In genomic region chr19:43934985-43935708, GRCh38 we compare ENCODE assay signal across 1 cellular context.
TF ChIP-seq lines count a peak whose summit lies in the region.

Gene ZNF45 (minus strand): TSS chr19:43935282. CDS start chr19:43922185, 13,097 bp downstream.

TF ChIP-seq in K562, 482 proteins besides CTCF, POLR2A, EP300 and RAD21 (continued from another document and continues in another):
- TF ChIP-seq REST (CRISPR knock-in tag; IDR thresholded peaks at IDR 0.05; ENCODE audit: low read depth) (no peak), NFE2L1 (tag; IDR thresholded peaks at IDR 0.05; ENCODE audit: borderline replicate concordance, low read depth) (no peak), PPARD (CRISPR knock-in tag; IDR thresholded peaks at IDR 0.05) (no peak), ELK3 (CRISPR knock-in tag; IDR thresholded peaks at IDR 0.05) (no peak), ZNF551 (CRISPR knock-in tag; IDR thresholded peaks at IDR 0.05) (no peak), HMBOX1 (IDR thresholded peaks at IDR 0.05) (no peak), ZNF408 (CRISPR knock-in tag; IDR thresholded peaks at IDR 0.05; ENCODE audit: low read depth) (no peak), NELFE (IDR thresholded peaks at IDR 0.05; ENCODE audit: insufficient read depth, insufficient read length) (no peak), AFF1 (IDR thresholded peaks at IDR 0.05; ENCODE audit: low read depth in 1 of 2, partially characterized antibody in 2 of 2) (peak in 1 of 2 experiments; percentile 94), RBM25 (IDR thresholded peaks at IDR 0.05; ENCODE audit: low read depth, low read length, severe bottlenecking) (no peak), TCF7L2 (IDR thresholded peaks at IDR 0.05; ENCODE audit: low read depth, low read length) (no peak), RHOXF2B (CRISPR knock-in tag; conservative IDR thresholded peaks at IDR 0.05) (no peak), ZNF239 (CRISPR knock-in tag; IDR thresholded peaks at IDR 0.05) (no peak), FUS (optimal IDR thresholded peaks at IDR 0.05; ENCODE audit: low read depth, low read length) (no peak), SRSF3 (IDR thresholded peaks at IDR 0.05; ENCODE audit: insufficient read depth, low read length) (no peak), TBP (optimal IDR thresholded peaks at IDR 0.05; ENCODE audit: low read depth, low read length) (no peak), ETS2 (tag; IDR thresholded peaks at IDR 0.05; ENCODE audit: borderline replicate concordance, poor library complexity, severe bottlenecking) (no peak), HMGXB4 (CRISPR knock-in tag; IDR thresholded peaks at IDR 0.05) (no peak), CREB1 (IDR thresholded peaks at IDR 0.05) (no peak), CREB1 (CRISPR knock-in tag; IDR thresholded peaks at IDR 0.05) (no peak), MCM3 (IDR thresholded peaks at IDR 0.05) (no peak), GATAD2B (IDR thresholded peaks at IDR 0.05; ENCODE audit: borderline replicate concordance) (0 out of 2 replicates have a peak, but pooled peaks have one; percentile 24), E2F3 (CRISPR knock-in tag; IDR thresholded peaks at IDR 0.05) (peak; percentile 85; the same call in 1 of the 2 replicates), CEBPB (tag; IDR thresholded peaks at IDR 0.05) (no peak), ZNF764 (CRISPR knock-in tag; IDR thresholded peaks at IDR 0.05; ENCODE audit: low read depth) (no peak), NR3C1 (CRISPR knock-in tag; IDR thresholded peaks at IDR 0.05) (no peak), GTF2A2 (tag; IDR thresholded peaks at IDR 0.05) (no peak), NR1H2 (CRISPR knock-in tag; IDR thresholded peaks at IDR 0.05) (no peak), CBFA2T3 (IDR thresholded peaks at IDR 0.05) (no peak), USF2 (CRISPR knock-in tag; IDR thresholded peaks at IDR 0.05) (no peak), ZNF740 (CRISPR knock-in tag; IDR thresholded peaks at IDR 0.05) (no peak), ZNF740 (tag; IDR thresholded peaks at IDR 0.05) (no peak), ZNF668 (CRISPR knock-in tag; IDR thresholded peaks at IDR 0.05) (no peak), PHB2 (IDR thresholded peaks at IDR 0.05; ENCODE audit: low read depth) (no peak), TBL1XR1 (IDR thresholded peaks at IDR 0.05; ENCODE audit: low read length in 2 of 2) (0 out of 4 replicates have a peak, but pooled peaks of 1 of the 2 experiments have one; percentile 13), ZBED1 (IDR thresholded peaks at IDR 0.05) (no peak), L3MBTL2 (IDR thresholded peaks at IDR 0.05) (peak; percentile 86), ZNF583 (CRISPR knock-in tag; IDR thresholded peaks at IDR 0.05) (no peak), ZFP91 (CRISPR knock-in tag; IDR thresholded peaks at IDR 0.05) (no peak), HMG20B (CRISPR knock-in tag; IDR thresholded peaks at IDR 0.05) (no peak), ELF1 (tag; IDR thresholded peaks at IDR 0.05) (peak; percentile 95), ZBTB34 (CRISPR knock-in tag; IDR thresholded peaks at IDR 0.05) (no peak), CLOCK (CRISPR knock-in tag; IDR thresholded peaks at IDR 0.05; ENCODE audit: borderline replicate concordance) (no peak), SOX6 (IDR thresholded peaks at IDR 0.05) (no peak)
